Comparison of ENCODE assay signal across 11 cellular contexts in the genomic region with DNA sequence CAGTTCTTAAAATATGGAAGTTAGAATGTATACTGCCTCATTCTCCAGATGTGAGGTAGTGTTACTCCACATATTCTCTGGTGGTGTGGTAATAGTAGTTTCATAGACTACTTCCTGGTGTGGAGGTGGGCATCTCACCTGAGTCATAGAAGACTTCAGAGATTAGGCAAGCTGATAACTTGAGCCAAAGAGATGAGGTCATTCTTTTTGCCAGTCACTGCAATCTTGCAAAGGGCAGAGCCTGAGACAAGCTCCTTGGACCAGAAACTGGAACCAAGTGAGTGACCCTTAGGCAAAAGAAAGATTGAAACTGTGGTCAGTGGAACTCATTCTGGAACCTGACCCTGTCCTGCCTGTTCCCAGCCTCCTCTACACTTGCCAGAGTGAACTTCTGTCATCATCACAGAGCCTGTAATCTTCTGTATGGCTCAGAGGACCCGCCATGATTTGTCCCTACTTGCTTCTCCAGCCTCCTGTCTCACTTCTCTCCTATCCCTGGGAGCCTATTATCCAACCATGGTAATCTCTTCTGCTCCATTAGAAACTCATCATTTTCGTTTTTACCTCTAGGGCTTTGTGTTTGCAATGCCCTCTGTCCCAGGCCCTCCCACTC. TPM values are rescaled to one million over a fixed set of nuclear protein-coding genes. Genes with fewer than 3 reads are reported as not detected.
DNase-seq lines count a peak whose midpoint lies in the region; ATAC-seq and TF ChIP-seq lines count a peak whose summit lies in the region.
"Had no signal": no experiment of that assay in that cellular context is flagged by ENCODE, and none has a peak within 500 bp of the region (broad histone marks: within the 10 kb centered on the region; RNA-seq: fewer than 3 reads in every experiment).

No MANE protein-coding gene starts in this region.

- peak; percentile 88 to 93 for ATAC-seq in activated T-cell treated with anti-CD3 and anti-CD28 coated beads, Interleukin-2, amount 50 U/mL, for 72 hours (replicated peaks in 1 of 2)
- ATAC-seq in GM21367 (IDR thresholded peaks at IDR 0.05; ENCODE audit: unreplicated experiment) = no peak
- no peak for ATAC-seq in GM21528 (IDR thresholded peaks at IDR 0.05; ENCODE audit: low FRiP score, unreplicated experiment)

- H3K9me3 Mint-ChIP-seq in activated T-cell treated with anti-CD3 and anti-CD28 coated beads, Interleukin-2, amount 50 U/mL, for 72 hours = peaks cover 0 to 2% of the 10 kb centered on the region in 2 donors
- H3K9me3 Mint-ChIP-seq in type B pancreatic cell = peaks cover 7% of the 10 kb centered on the region

- no peaks in the 10 kb centered on the region for H3K27me3 Mint-ChIP-seq in activated T-cell treated with anti-CD3 and anti-CD28 coated beads, Interleukin-2, amount 50 U/mL, for 72 hours (ENCODE audit: low read depth)
- no peaks in the 10 kb centered on the region for H3K27me3 Mint-ChIP-seq in type B pancreatic cell
- H3K27me3 Mint-ChIP-seq: B cell had no signal

- peak overlapping the region in 1 of 2 donors; percentile 0 for H3K4me3 Mint-ChIP-seq in activated T-cell treated with anti-CD3 and anti-CD28 coated beads, Interleukin-2, amount 50 U/mL, for 72 hours
- H3K4me3 Mint-ChIP-seq in type B pancreatic cell = no peak overlapping the region
- H3K4me3 Mint-ChIP-seq: B cell had no signal

- peaks cover 20% of the 10 kb centered on the region for H3K4me1 Mint-ChIP-seq in activated T-cell treated with anti-CD3 and anti-CD28 coated beads, Interleukin-2, amount 50 U/mL, for 72 hours (ENCODE audit: low read depth)
- no peaks in the 10 kb centered on the region for H3K4me1 Mint-ChIP-seq in type B pancreatic cell (ENCODE audit: unreplicated experiment)
- H3K4me1 Mint-ChIP-seq: B cell had no signal

- no peak for TF ChIP-seq CTCF in type B pancreatic cell (conservative IDR thresholded peaks at IDR 0.05)

- peak in 1 of 2 donors; percentile 34 for DNase-seq in activated T-cell treated with anti-CD3 and anti-CD28 coated beads, Interleukin-2, amount 50 U/mL, for 72 hours
- DNase-seq in activated T-cell treated with anti-CD3 and anti-CD28 coated beads for 4 hours = no peak
- DNase-seq in NCI-H69 (lab: John Stamatoyannopoulos, UW) = peak; percentile 16
- DNase-seq in fibroblast of gingiva (ENCODE audit: low read depth) = peak; percentile 21
- DNase-seq in type B pancreatic cell (ENCODE audit: extremely low spot score, unreplicated experiment) = no peak
- DNase-seq in iPS-NIHi7 (ENCODE audit: extremely low spot score) = no peak
- DNase-seq: caudate nucleus, NCI-H1048 had no signal

- no peak overlapping the region for H3K27ac Mint-ChIP-seq in activated T-cell treated with anti-CD3 and anti-CD28 coated beads, Interleukin-2, amount 50 U/mL, for 72 hours
- peak overlapping the region; percentile 63 for H3K27ac Mint-ChIP-seq in type B pancreatic cell
- H3K27ac Mint-ChIP-seq: B cell had no signal

- no peaks in the 10 kb centered on the region for H3K36me3 Mint-ChIP-seq in activated T-cell treated with anti-CD3 and anti-CD28 coated beads, Interleukin-2, amount 50 U/mL, for 72 hours (ENCODE audit: insufficient read depth in 2 of 2)
- H3K36me3 Mint-ChIP-seq in type B pancreatic cell = no peaks in the 10 kb centered on the region

RNA-seq across cellular contexts. Expression of a gene that starts 10.6 kb away (rescaled TPM):
- total RNA-seq in activated T-cell treated with anti-CD3 and anti-CD28 coated beads, Interleukin-2, amount 50 U/mL, for 72 hours = not detected
- total RNA-seq in type B pancreatic cell (ENCODE audit: low replicate concordance) = not detected in 2 replicates
- total RNA-seq: B cell had no signal

RNA-seq across cellular contexts. Expression of a gene that starts 33.6 kb away (rescaled TPM):
- total RNA-seq in activated T-cell treated with anti-CD3 and anti-CD28 coated beads, Interleukin-2, amount 50 U/mL, for 72 hours = 10 to 100 TPM; 34.4 to 40.1 TPM
- total RNA-seq in type B pancreatic cell (ENCODE audit: low replicate concordance) = 30.6 and 42.4 TPM in 2 replicates

Comparison
In these comparisons a context has a peak if more than half of its experiments do, and no peak if none do; other contexts are left out.
1. ATAC-seq: peak in activated T-cell treated with anti-CD3 and anti-CD28 coated beads, Interleukin-2, amount 50 U/mL, for 72 hours (2 of 2); none in GM21367 (single experiment) and GM21528 (single experiment).
2. DNase-seq: peak in NCI-H69 (single experiment) and fibroblast of gingiva (single experiment); none in activated T-cell treated with anti-CD3 and anti-CD28 coated beads for 4 hours (single experiment), type B pancreatic cell (single experiment) and iPS-NIHi7 (single experiment).